ENCODE assay signal across 18 cellular contexts in genomic region chr16:66254106-66254505, GRCh38.
"Had no signal": no experiment of that assay in that cellular context is flagged by ENCODE, and none has a peak within 500 bp of the region (broad histone marks: within the 10 kb centered on the region; RNA-seq: fewer than 3 reads in every experiment).

No MANE protein-coding gene starts in this region.

- H3K4me1 Mint-ChIP-seq: immature natural killer cell; natural killer cell; stimulated activated memory B cell treated with anti-CD40 and anti-IgM and Interleukin-4, amounts not matched to agents 10 μg/mL and 1 μg/mL and 100 μg/mL, for 72 hours had no signal

- H3K27me3 Mint-ChIP-seq: stimulated activated memory B cell treated with anti-CD40 and anti-IgM and Interleukin-4, amounts not matched to agents 10 μg/mL and 1 μg/mL and 100 μg/mL, for 72 hours; stimulated activated naive CD8-positive, alpha-beta T cell treated with anti-CD3 and anti-CD28 coated beads, Interleukin-15, Interleukin-2, amounts not matched to agents 100 ng/mL and 50 ng/mL, for 24 hours had no signal

- H3K27ac Mint-ChIP-seq: immature natural killer cell; mesothelial cell of epicardium; natural killer cell; neural progenitor cell; progenitor cell of endocrine pancreas; stimulated activated memory B cell treated with anti-CD40 and anti-IgM and Interleukin-4, amounts not matched to agents 10 μg/mL and 1 μg/mL and 100 μg/mL, for 72 hours; stimulated activated naive CD8-positive, alpha-beta T cell treated with anti-CD3 and anti-CD28 coated beads, Interleukin-15, Interleukin-2, amounts not matched to agents 100 ng/mL and 50 ng/mL, for 24 hours had no signal

- ATAC-seq: gastrocnemius medialis; left colon; natural killer cell; right cardiac atrium; stimulated activated memory B cell treated with anti-CD40 and anti-IgM and Interleukin-4, amounts not matched to agents 10 μg/mL and 1 μg/mL and 100 μg/mL, for 72 hours had no signal

- H3K36me3 Mint-ChIP-seq: mesothelial cell of epicardium; natural killer cell; neural progenitor cell; stimulated activated memory B cell treated with anti-CD40 and anti-IgM and Interleukin-4, amounts not matched to agents 10 μg/mL and 1 μg/mL and 100 μg/mL, for 72 hours had no signal

- DNase-seq: effector memory CD4-positive, alpha-beta T cell; gastrocnemius medialis; immature natural killer cell; left colon; natural killer cell; nucleus accumbens; ovary; right cardiac atrium; spleen; stimulated activated CD4-positive, alpha-beta T cell treated with anti-CD3 and anti-CD28 coated beads, Interleukin-15, amount 100 ng/mL, for 24 hours; stimulated activated CD4-positive, alpha-beta T cell treated with anti-CD3 and anti-CD28 coated beads, Interleukin-1b, Interleukin-23, amount 100 ng/mL, for 48 hours; stimulated activated CD4-positive, alpha-beta T cell treated with anti-CD3 and anti-CD28 coated beads, Interleukin-4, amount 100 ng/mL, for 24 hours; testis had no signal

- H3K4me3 Mint-ChIP-seq: immature natural killer cell; mesothelial cell of epicardium; natural killer cell; neural progenitor cell; stimulated activated memory B cell treated with anti-CD40 and anti-IgM and Interleukin-4, amounts not matched to agents 10 μg/mL and 1 μg/mL and 100 μg/mL, for 72 hours; stimulated activated naive CD8-positive, alpha-beta T cell treated with anti-CD3 and anti-CD28 coated beads, Interleukin-15, Interleukin-2, amounts not matched to agents 100 ng/mL and 50 ng/mL, for 24 hours had no signal

- H3K9me3 Mint-ChIP-seq: immature natural killer cell; natural killer cell; neural progenitor cell; stimulated activated memory B cell treated with anti-CD40 and anti-IgM and Interleukin-4, amounts not matched to agents 10 μg/mL and 1 μg/mL and 100 μg/mL, for 72 hours; stimulated activated naive CD8-positive, alpha-beta T cell treated with anti-CD3 and anti-CD28 coated beads, Interleukin-15, Interleukin-2, amounts not matched to agents 100 ng/mL and 50 ng/mL, for 24 hours had no signal
